1 cellular context compared by ENCODE assay signal in the genomic region with DNA sequence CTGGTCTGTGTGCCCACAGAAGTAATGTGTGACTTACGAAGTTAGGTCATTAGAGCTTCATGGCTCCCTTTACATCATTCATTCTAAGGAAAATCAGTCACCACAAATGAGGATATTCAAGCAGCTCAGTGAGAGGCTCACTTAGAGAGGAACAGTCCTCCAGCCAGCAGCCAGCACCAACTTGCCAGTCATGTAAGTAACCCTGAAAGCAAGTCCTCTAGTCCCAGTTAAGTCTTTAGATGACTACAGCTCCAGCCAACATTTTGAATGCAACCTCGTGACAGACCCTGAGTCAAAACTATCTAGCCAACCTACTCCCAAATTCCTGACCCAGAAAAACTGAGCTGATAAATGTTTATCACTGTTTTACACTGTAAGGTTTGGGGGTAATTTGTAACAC.
TF ChIP-seq lines count a peak whose summit lies in the region.

No MANE protein-coding gene starts in this region.

TF ChIP-seq in K562, 482 proteins besides CTCF, POLR2A, EP300 and RAD21 (continued from another document):
- TF ChIP-seq AFF4 (CRISPR knock-in tag; IDR thresholded peaks at IDR 0.05) (no peak), SP1 (CRISPR knock-in tag; IDR thresholded peaks at IDR 0.05) (no peak), LCOR (CRISPR knock-in tag; IDR thresholded peaks at IDR 0.05) (0 out of 2 replicates have a peak, but pooled peaks have one; percentile 19), L3MBTL2 (IDR thresholded peaks at IDR 0.05) (0 out of 2 replicates have a peak, but pooled peaks have one; percentile 15), BCL6 (CRISPR knock-in tag; IDR thresholded peaks at IDR 0.05) (no peak), POLR2H (tag; IDR thresholded peaks at IDR 0.05; ENCODE audit: low read depth) (no peak), CHAMP1 (IDR thresholded peaks at IDR 0.05) (0 out of 2 replicates have a peak, but pooled peaks have one; percentile 28), IRF2 (CRISPR knock-in tag; IDR thresholded peaks at IDR 0.05) (no peak), ZNF24 (IDR thresholded peaks at IDR 0.05) (peak; percentile 92), EHMT2 (IDR thresholded peaks at IDR 0.05) (peak; percentile 53; the same call in 1 of the 2 replicates), DMBX1 (CRISPR knock-in tag; IDR thresholded peaks at IDR 0.05; ENCODE audit: borderline replicate concordance) (peak; percentile 33; the same call in 1 of the 2 replicates), FOXO4 (CRISPR knock-in tag; IDR thresholded peaks at IDR 0.05) (no peak), MTA3 (IDR thresholded peaks at IDR 0.05; ENCODE audit: borderline replicate concordance) (no peak), TFE3 (CRISPR knock-in tag; IDR thresholded peaks at IDR 0.05) (0 out of 2 replicates have a peak, but pooled peaks have one; percentile 41), MXI1 (IDR thresholded peaks at IDR 0.05; ENCODE audit: low read depth, low read length) (no peak), MTA1 (IDR thresholded peaks at IDR 0.05; ENCODE audit: borderline replicate concordance) (no peak), ZBTB11 (CRISPR knock-in tag; IDR thresholded peaks at IDR 0.05) (no peak), MYBL2 (IDR thresholded peaks at IDR 0.05; ENCODE audit: low read depth) (peak; percentile 37; the same call in 1 of the 2 replicates), MYBL2 (CRISPR knock-in tag; IDR thresholded peaks at IDR 0.05; ENCODE audit: borderline replicate concordance) (no peak)
- TF ChIP-seq, protein P1, sequence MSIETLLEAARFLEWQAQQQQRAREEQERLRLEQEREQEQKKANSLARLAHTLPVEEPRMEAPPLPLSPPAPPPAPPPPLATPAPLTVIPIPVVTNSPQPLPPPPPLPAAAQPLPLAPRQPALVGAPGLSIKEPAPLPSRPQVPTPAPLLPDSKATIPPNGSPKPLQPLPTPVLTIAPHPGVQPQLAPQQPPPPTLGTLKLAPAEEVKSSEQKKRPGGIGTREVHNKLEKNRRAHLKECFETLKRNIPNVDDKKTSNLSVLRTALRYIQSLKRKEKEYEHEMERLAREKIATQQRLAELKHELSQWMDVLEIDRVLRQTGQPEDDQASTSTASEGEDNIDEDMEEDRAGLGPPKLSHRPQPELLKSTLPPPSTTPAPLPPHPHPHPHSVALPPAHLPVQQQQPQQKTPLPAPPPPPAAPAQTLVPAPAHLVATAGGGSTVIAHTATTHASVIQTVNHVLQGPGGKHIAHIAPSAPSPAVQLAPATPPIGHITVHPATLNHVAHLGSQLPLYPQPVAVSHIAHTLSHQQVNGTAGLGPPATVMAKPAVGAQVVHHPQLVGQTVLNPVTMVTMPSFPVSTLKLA (conservative IDR thresholded peaks at IDR 0.05), result 0 out of 4 replicates have a peak, but pooled peaks of 1 of the 2 experiments have one; percentile 26
- TF ChIP-seq, protein P2, sequence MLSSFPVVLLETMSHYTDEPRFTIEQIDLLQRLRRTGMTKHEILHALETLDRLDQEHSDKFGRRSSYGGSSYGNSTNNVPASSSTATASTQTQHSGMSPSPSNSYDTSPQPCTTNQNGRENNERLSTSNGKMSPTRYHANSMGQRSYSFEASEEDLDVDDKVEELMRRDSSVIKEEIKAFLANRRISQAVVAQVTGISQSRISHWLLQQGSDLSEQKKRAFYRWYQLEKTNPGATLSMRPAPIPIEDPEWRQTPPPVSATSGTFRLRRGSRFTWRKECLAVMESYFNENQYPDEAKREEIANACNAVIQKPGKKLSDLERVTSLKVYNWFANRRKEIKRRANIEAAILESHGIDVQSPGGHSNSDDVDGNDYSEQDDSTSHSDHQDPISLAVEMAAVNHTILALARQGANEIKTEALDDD (IDR thresholded peaks at IDR 0.05), result peak; percentile 100
